In the genomic region with DNA sequence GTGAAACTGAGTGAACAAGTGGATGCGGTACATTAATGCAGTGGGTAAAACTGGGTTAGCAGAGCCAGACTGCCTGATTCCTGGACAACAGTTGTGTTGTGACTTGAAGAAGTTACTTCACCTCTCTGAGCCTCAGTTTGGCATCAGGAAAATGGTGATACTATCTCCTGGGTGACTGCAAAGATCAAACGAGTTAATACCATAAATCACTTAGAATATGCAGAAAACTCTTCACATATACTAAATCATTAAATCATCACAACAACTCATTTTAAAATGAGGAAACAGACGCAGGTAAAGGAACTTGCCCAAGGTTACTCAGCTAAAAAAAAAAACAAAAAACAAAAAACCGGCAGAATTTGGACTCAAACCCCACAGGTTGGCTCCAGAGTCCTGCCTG, we compare ENCODE assay signal across 9 cellular contexts. TPM values are rescaled to one million over a fixed set of nuclear protein-coding genes. Genes with fewer than 3 reads are reported as not detected.
DNase-seq lines count a peak whose midpoint lies in the region; ATAC-seq, FAIRE-seq and TF ChIP-seq lines count a peak whose summit lies in the region.
"Had no signal": no experiment of that assay in that cellular context is flagged by ENCODE, and none has a peak within 500 bp of the region (broad histone marks: within the 10 kb centered on the region; RNA-seq: fewer than 3 reads in every experiment).

No MANE protein-coding gene starts in this region.

- no peaks in the 10 kb centered on the region for H3K79me2 ChIP-seq in neural cell (replicated peaks; ENCODE audit: insufficient read depth, low read length)

- DNase-seq in MG63 (no peak), cerebellar nuclear complex (lab: John Stamatoyannopoulos, UW) (no peak), omental fat pad (ENCODE audit: low spot score) (no peak), HTR-8/SVneo (ENCODE audit: insufficient read length, low spot score) (no peak)
- DNase-seq in effector memory CD4-positive, alpha-beta T cell, result no peak
- DNase-seq in effector CD4-positive, alpha-beta T cell, result no peak
- DNase-seq: NCI-H526 had no signal

- H3K27ac ChIP-seq in BLaER1 treated with 17β-estradiol and CSF1 and Interleukin-3, amounts not matched to agents 10 nM and 100 nM, result peak overlapping the region in 8 of 11 experiments; percentile 68 to 84 (median 76); a peak in 13 of 22 replicates
- no peak overlapping the region for H3K27ac ChIP-seq in effector memory CD4-positive, alpha-beta T cell (ENCODE audit: insufficient read depth, low read length, poor library complexity, severe bottlenecking)
- H3K27ac ChIP-seq in neural cell (ENCODE audit: low read length), result peak overlapping the region; percentile 63

- peak overlapping the region; percentile 80 to 92 (median 86) for H3K4me2 ChIP-seq in BLaER1 treated with 17β-estradiol and CSF1 and Interleukin-3, amounts not matched to agents 10 nM and 100 nM
- H3K4me2 ChIP-seq in neural cell (ENCODE audit: low read length), result peak overlapping the region; percentile 90

- peaks cover 14 to 27% (median 22%) of the 10 kb centered on the region in 10 experiments for H3K4me1 ChIP-seq in BLaER1 treated with 17β-estradiol and CSF1 and Interleukin-3, amounts not matched to agents 10 nM and 100 nM
- peaks cover 12% of the 10 kb centered on the region for H3K4me1 ChIP-seq in effector memory CD4-positive, alpha-beta T cell (ENCODE audit: control insufficient read depth, insufficient read depth, low read length, poor library complexity, severe bottlenecking)

- peaks cover 0 to 6% (median 0%) of the 10 kb centered on the region in 11 experiments; a peak in 2 of 22 replicates for H4K20me1 ChIP-seq in BLaER1 treated with 17β-estradiol and CSF1 and Interleukin-3, amounts not matched to agents 10 nM and 100 nM
- no peaks in the 10 kb centered on the region for H4K20me1 ChIP-seq in neural cell (ENCODE audit: insufficient read depth)

- peak overlapping the region; percentile 92 for H2AFZ ChIP-seq in neural cell (ENCODE audit: low read depth, low read length)

- H3K9me2 ChIP-seq in neural cell (ENCODE audit: insufficient read depth, low read length), result no peaks in the 10 kb centered on the region

- no peak for TF ChIP-seq RAD21 in neural cell (conservative IDR thresholded peaks at IDR 0.05)

- TF ChIP-seq EP300 in neural cell (conservative IDR thresholded peaks at IDR 0.05; ENCODE audit: poor library complexity, severe bottlenecking), result no peak

- H3K9ac ChIP-seq in BLaER1 treated with 17β-estradiol and CSF1 and Interleukin-3, amounts not matched to agents 10 nM and 100 nM, result peak overlapping the region; percentile 78 to 88 (median 85)
- H3K9ac ChIP-seq in neural cell (ENCODE audit: low read length), result peak overlapping the region; percentile 77

- TF ChIP-seq CTCF in neural cell (IDR thresholded peaks at IDR 0.05; ENCODE audit: poor library complexity, severe bottlenecking) (no peak), omental fat pad (IDR thresholded peaks at IDR 0.05) (no peak)

- H3K4me3 ChIP-seq in BLaER1 treated with 17β-estradiol and CSF1 and Interleukin-3, amounts not matched to agents 10 nM and 100 nM, result peak overlapping the region; percentile 63 to 81 (median 75)
- H3K4me3 ChIP-seq in MG63 (peak overlapping the region; percentile 68), neural cell (ENCODE audit: low read length) (peak overlapping the region; percentile 97)
- peak overlapping the region; percentile 90 for H3K4me3 ChIP-seq in effector memory CD4-positive, alpha-beta T cell (ENCODE audit: insufficient read depth, low read depth, low read length, poor library complexity, severe bottlenecking)

- H3K9me3 ChIP-seq in BLaER1 treated with 17β-estradiol and CSF1 and Interleukin-3, amounts not matched to agents 10 nM and 100 nM (replicated peaks in 1 of 11), result peaks cover 0 to 14% (median 0%) of the 10 kb centered on the region in 11 experiments; a peak in 7 of 22 replicates
- H3K9me3 ChIP-seq in MG63 (no peaks in the 10 kb centered on the region), neural cell (ENCODE audit: low read length) (no peaks in the 10 kb centered on the region)
- no peaks in the 10 kb centered on the region for H3K9me3 ChIP-seq in effector memory CD4-positive, alpha-beta T cell (ENCODE audit: control insufficient read depth, low read length)

- no peak for FAIRE-seq in HTR-8/SVneo (lab: Jason Lieb, UNC)

- ATAC-seq in omental fat pad (ENCODE audit: low FRiP score), result no peak

- H3F3A ChIP-seq in neural cell (ENCODE audit: insufficient read depth, low read length, poor library complexity, severe bottlenecking), result no peaks in the 10 kb centered on the region

- H3K36me3 ChIP-seq in BLaER1 treated with 17β-estradiol and CSF1 and Interleukin-3, amounts not matched to agents 10 nM and 100 nM, result peaks cover 11 to 21% (median 17%) of the 10 kb centered on the region in 11 experiments; a peak in 20 of 22 replicates
- H3K36me3 ChIP-seq in MG63 (peaks cover 6% of the 10 kb centered on the region), neural cell (ENCODE audit: insufficient read depth, low read length) (peaks cover 4% of the 10 kb centered on the region)
- no peaks in the 10 kb centered on the region for H3K36me3 ChIP-seq in effector memory CD4-positive, alpha-beta T cell (ENCODE audit: control insufficient read depth, insufficient read depth, low read length)

- no peaks in the 10 kb centered on the region for H3K27me3 ChIP-seq in BLaER1 treated with 17β-estradiol and CSF1 and Interleukin-3, amounts not matched to agents 10 nM and 100 nM
- H3K27me3 ChIP-seq in MG63 (no peaks in the 10 kb centered on the region), neural cell (ENCODE audit: insufficient read depth, low read depth, low read length) (no peaks in the 10 kb centered on the region)
- H3K27me3 ChIP-seq in effector memory CD4-positive, alpha-beta T cell (replicated peaks; ENCODE audit: control insufficient read depth, insufficient read depth, low read length, poor library complexity, severe bottlenecking), result no peaks in the 10 kb centered on the region

TF ChIP-seq in neural cell, 6 proteins besides CTCF, POLR2A, EP300 and RAD21:
- no peak for TF ChIP-seq TAF1 (IDR thresholded peaks at IDR 0.05; ENCODE audit: low read depth)
- no peak for TF ChIP-seq REST (IDR thresholded peaks at IDR 0.05; ENCODE audit: borderline replicate concordance)
TF ChIP-seq in neural cell: peak in this region for 0.

RNA-seq across cellular contexts. Expression of gene MTERF2, which starts 0.8 kb away (rescaled TPM):
- 4.3 and 5.0 TPM in 2 replicates for total RNA-seq in MG63 (2014; rRNA removed; shearing (Covaris generic); ENCODE audit: low replicate concordance)
- 47.8 and 49.0 TPM in 2 replicates for polyA plus RNA-seq in neural cell
- polyA minus RNA-seq in neural cell, result 20.0 and 20.3 TPM in 2 replicates
- 10 to 100 TPM in 2 of 4 donors, 1 to 10 TPM in 2; 9.7 to 17.5 (median 11.9) TPM for total RNA-seq in omental fat pad

RNA-seq across cellular contexts. Expression of gene TMEM263, which starts 30.4 kb away (rescaled TPM):
- total RNA-seq in MG63 (2014; rRNA removed; shearing (Covaris generic); ENCODE audit: low replicate concordance), result 32.9 and 49.1 TPM in 2 replicates
- 25.9 and 27.1 TPM in 2 replicates for polyA plus RNA-seq in neural cell
- 39.9 and 40.5 TPM in 2 replicates for polyA minus RNA-seq in neural cell
- 10 to 100 TPM; 26.4 to 43.7 (median 35.9) TPM for total RNA-seq in omental fat pad
